17 cellular contexts compared by ENCODE assay signal in genomic region chr9:98572054-98572627, GRCh38.
DNase-seq lines count a peak whose midpoint lies in the region; ATAC-seq and TF ChIP-seq lines count a peak whose summit lies in the region.
"Had no signal": no experiment of that assay in that cellular context is flagged by ENCODE, and none has a peak within 500 bp of the region (broad histone marks: within the 10 kb centered on the region; RNA-seq: fewer than 3 reads in every experiment).

No MANE protein-coding gene starts in this region.

- no peak overlapping the region for H3K23ac ChIP-seq in neuronal stem cell (ENCODE audit: low read depth, low read length, poor library complexity)

- H3K9me3 ChIP-seq in neuronal stem cell (replicated peaks in 1 of 2; ENCODE audit: control insufficient read depth in 2 of 2, insufficient read depth in 1 of 2, low read depth in 1 of 2, low read length in 2 of 2): no peaks in the 10 kb centered on the region

- H3K14ac ChIP-seq in neuronal stem cell (ENCODE audit: low read length): no peak overlapping the region

- no peak for ATAC-seq in natural killer cell
- ATAC-seq: HCT116, K562 had no signal

- no peak overlapping the region for H3K4ac ChIP-seq in neuronal stem cell (ENCODE audit: low read length)

- H3K4me3 Mint-ChIP-seq in natural killer cell: no peak overlapping the region

- H3K27ac ChIP-seq in neuronal stem cell (replicated peaks; ENCODE audit: low read length): no peak overlapping the region
- H3K27ac ChIP-seq: C4-2B, HL-60, RWPE1 had no signal

- H2AK5ac ChIP-seq in neuronal stem cell (ENCODE audit: low read depth, low read length): no peak overlapping the region

- peaks cover 23 to 27% of the 10 kb centered on the region in 2 donors for H3K4me1 Mint-ChIP-seq in natural killer cell

- no peak overlapping the region for H2BK12ac ChIP-seq in neuronal stem cell (ENCODE audit: low read length)

- no peak overlapping the region for H3K9ac ChIP-seq in neuronal stem cell (ENCODE audit: low read depth, low read length, poor library complexity)

- H3K27ac Mint-ChIP-seq in natural killer cell: no peak overlapping the region

- no peak overlapping the region for H3K4me2 ChIP-seq in neuronal stem cell (ENCODE audit: insufficient read depth, low read length, poor library complexity, severe bottlenecking)

- no CpG with 5 or more reads among the region's 4 CpGs for WGBS in neuronal stem cell (ENCODE audit: extremely low coverage in 2 of 2, insufficient read length in 2 of 2, insufficient replicate concordance in 1 of 2), 2 donors

- no peaks in the 10 kb centered on the region for H3K79me1 ChIP-seq in neuronal stem cell (ENCODE audit: low read depth, low read length)

- peaks cover 13 to 15% of the 10 kb centered on the region in 2 donors for H3K27me3 Mint-ChIP-seq in natural killer cell (ENCODE audit: low read depth in 2 of 2)

- intact Hi-C loops in natural killer cell (cut with micrococcal nuclease): no loop called here

- H2BK5ac ChIP-seq in neuronal stem cell (ENCODE audit: low read length): no peak overlapping the region

- H2AFZ ChIP-seq in neuronal stem cell (ENCODE audit: low read length): no peak overlapping the region

- DNase-seq in AG08396 (ENCODE audit: low spot score): peak; percentile 28
- DNase-seq in astrocyte of the hippocampus (ENCODE audit: low read depth, low spot score): peak; percentile 16
- peak; percentile 21 for DNase-seq in fibroblast of pulmonary artery (ENCODE audit: low read depth)
- peak; percentile 15 for DNase-seq in neuronal stem cell (ENCODE audit: low spot score)
- DNase-seq in natural killer cell: no peak
- no peak for DNase-seq in DMS79 treated with DMSO at 0.1 percent for 48 hours (lab: John Stamatoyannopoulos, UW)
- DNase-seq in NCI-H510A treated with DMSO at 0.1 percent for 48 hours (lab: John Stamatoyannopoulos, UW): no peak
- DNase-seq in GM13977 (ENCODE audit: low spot score): no peak
- DNase-seq: COR-L47, NCI-H187, NCI-H446 treated with DMSO at 0.1 percent for 48 hours, NCI-H748 treated with DMSO at 0.1 percent for 48 hours had no signal

- peaks cover 0 to 25% of the 10 kb centered on the region in 2 donors for H3K4me1 ChIP-seq in neuronal stem cell (ENCODE audit: control insufficient read depth in 2 of 2, insufficient read depth in 1 of 2, low read depth in 1 of 2, low read length in 2 of 2)

- no peak overlapping the region for H4K91ac ChIP-seq in neuronal stem cell (ENCODE audit: low read depth, low read length, poor library complexity)

- H3K27me3 ChIP-seq in neuronal stem cell (ENCODE audit: control insufficient read depth in 3 of 3, insufficient read depth in 3 of 3, low read depth in 1 of 3, low read length in 3 of 3): peaks cover 0 to 24% (median 0%) of the 10 kb centered on the region in 3 experiments

- peak overlapping the region; percentile 68 for H3K18ac ChIP-seq in neuronal stem cell (ENCODE audit: low read length)

- no peaks in the 10 kb centered on the region for H3K9me3 Mint-ChIP-seq in natural killer cell

- no peak overlapping the region for H4K8ac ChIP-seq in neuronal stem cell (ENCODE audit: low read depth, low read length)

- H3K4me3 ChIP-seq in fibroblast of pulmonary artery (replicated peaks; ENCODE audit: low read depth, low read length) (no peak overlapping the region), neuronal stem cell (ENCODE audit: low read length in 2 of 2) (no peak overlapping the region)
- H3K4me3 ChIP-seq: K562 had no signal

- in situ Hi-C loops in GM13977 (cut with MboI; ENCODE audit: low pct_unique_long_range_greater_than_20kb, low sequenced_read_pairs, unreplicated experiment): no loop called here

- no peak overlapping the region for H2BK15ac ChIP-seq in neuronal stem cell (ENCODE audit: low read length)

- H2BK120ac ChIP-seq in neuronal stem cell (ENCODE audit: low read depth, low read length): no peak overlapping the region

- H3K36me3 ChIP-seq in neuronal stem cell (replicated peaks in 1 of 2; ENCODE audit: control insufficient read depth in 2 of 2, insufficient read depth in 2 of 2, low read length in 2 of 2): no peaks in the 10 kb centered on the region

- TF ChIP-seq CTCF in fibroblast of pulmonary artery (IDR thresholded peaks at IDR 0.05; ENCODE audit: low read length, missing control alignments) (no peak), natural killer cell (IDR thresholded peaks at IDR 0.05) (no peak), GM13977 (IDR thresholded peaks at IDR 0.05; ENCODE audit: extremely low read depth, insufficient read depth, missing control alignments) (no peak)

- H3K36me3 Mint-ChIP-seq in natural killer cell: no peaks in the 10 kb centered on the region

Comparison
In these comparisons a context has a peak if more than half of its experiments do, and no peak if none do; other contexts are left out.
1. DNase-seq: peak in AG08396 (single experiment), astrocyte of the hippocampus (single experiment), fibroblast of pulmonary artery (single experiment) and neuronal stem cell (single experiment); none in natural killer cell (single experiment), DMS79 treated with DMSO at 0.1 percent for 48 hours (single experiment), NCI-H510A treated with DMSO at 0.1 percent for 48 hours (single experiment) and GM13977 (single experiment).